Comparison of ENCODE assay signal across 13 cellular contexts in the genomic region with DNA sequence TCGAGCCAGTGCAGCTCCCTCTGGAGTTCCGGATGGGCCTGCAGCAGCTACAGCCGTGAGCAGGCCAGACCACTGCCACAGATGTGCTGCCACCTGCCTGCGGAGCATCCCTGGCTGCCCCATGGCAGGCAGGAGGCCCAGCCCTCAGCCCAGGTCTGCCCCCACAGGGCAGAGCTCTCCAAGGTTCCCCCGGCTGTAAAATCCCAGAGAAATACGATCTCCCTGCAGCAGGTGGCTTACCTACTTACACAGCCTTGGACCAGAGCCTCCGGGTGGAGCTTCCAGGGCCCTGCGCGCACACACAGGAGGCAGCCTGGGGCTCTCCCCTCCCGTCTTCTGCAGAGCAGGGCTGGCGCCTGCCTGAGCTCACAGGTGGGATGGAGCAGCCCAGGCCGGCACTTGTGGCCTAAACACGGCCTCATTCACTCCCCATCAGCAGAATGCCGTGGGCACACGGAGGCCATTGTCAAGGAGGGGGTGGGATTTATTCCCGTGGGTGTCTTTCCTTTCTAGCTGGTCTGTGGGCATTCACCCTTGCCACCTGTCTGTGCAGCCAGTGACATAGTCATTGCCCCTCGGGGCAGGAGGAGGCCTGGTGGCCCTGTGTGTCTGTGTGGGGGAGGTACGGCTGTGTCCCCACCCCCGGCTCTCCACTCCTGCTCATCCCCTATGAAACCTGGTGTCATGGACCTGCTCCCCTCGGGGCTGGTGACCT.
DNase-seq lines count a peak whose midpoint lies in the region; FAIRE-seq and TF ChIP-seq lines count a peak whose summit lies in the region.
"Had no signal": no experiment of that assay in that cellular context is flagged by ENCODE, and none has a peak within 500 bp of the region (broad histone marks: within the 10 kb centered on the region; RNA-seq: fewer than 3 reads in every experiment).

No MANE protein-coding gene starts in this region.

- no peaks in the 10 kb centered on the region for H3K9me3 ChIP-seq in right atrium auricular region
- H3K9me3 ChIP-seq: heart left ventricle, vagina had no signal

- no peak for TF ChIP-seq CTCF in right atrium auricular region (IDR thresholded peaks at IDR 0.05)

- peaks cover 0 to 34% of the 10 kb centered on the region in 2 donors for H3K4me1 ChIP-seq in right atrium auricular region

- peaks cover 37% of the 10 kb centered on the region for H3K36me3 ChIP-seq in right atrium auricular region

- no peak overlapping the region for H3K4me3 ChIP-seq in right atrium auricular region
- H3K4me3 ChIP-seq: heart left ventricle, SK-N-MC, vagina had no signal

- DNase-seq in COR-L47 (lab: John Stamatoyannopoulos, UW) (peak; percentile 50), NCI-H1092 (lab: John Stamatoyannopoulos, UW) (peak; percentile 75), NCI-H69 (lab: John Stamatoyannopoulos, UW) (peak; percentile 87), iPS-NIHi7 (ENCODE audit: extremely low spot score) (peak; percentile 84), MV-4-11 (lab: John Stamatoyannopoulos, UW) (no peak), T-helper 9 cell (no peak), right atrium auricular region (ENCODE audit: low spot score) (no peak), GM19239 (ENCODE audit: insufficient read length, low spot score) (no peak)
- DNase-seq: heart left ventricle, NCI-H446 had no signal

- no peak overlapping the region for H3K27ac ChIP-seq in right atrium auricular region
- H3K27ac ChIP-seq: heart left ventricle, SK-N-MC, vagina had no signal

- no peak for FAIRE-seq in GM19239 (lab: Jason Lieb, UNC)
- FAIRE-seq: endometrium had no signal

- H3K27me3 ChIP-seq in right atrium auricular region: no peaks in the 10 kb centered on the region
- H3K27me3 ChIP-seq: heart left ventricle, vagina had no signal

Comparison
In these comparisons a context has a peak if more than half of its experiments do, and no peak if none do; other contexts are left out.
1. DNase-seq: peak in COR-L47 (single experiment), NCI-H1092 (single experiment), NCI-H69 (single experiment) and iPS-NIHi7 (single experiment); none in MV-4-11 (single experiment), T-helper 9 cell (single experiment), right atrium auricular region (single experiment) and GM19239 (single experiment).